1 cellular context compared by ENCODE assay signal in genomic region chr11:134139303-134139872, GRCh38.
TF ChIP-seq lines count a peak whose summit lies in the region.

No MANE protein-coding gene starts in this region.

TF ChIP-seq in GM23338, 12 proteins besides CTCF, POLR2A, EP300 and RAD21 (continued from another document):
- no peak for TF ChIP-seq REST (IDR thresholded peaks at IDR 0.05; ENCODE audit: unreplicated experiment)
